9 cellular contexts compared by ENCODE assay signal in genomic region chr7:37201003-37201875, GRCh38.
DNase-seq lines count a peak whose midpoint lies in the region; ATAC-seq and TF ChIP-seq lines count a peak whose summit lies in the region.
"Had no signal": no experiment of that assay in that cellular context is flagged by ENCODE, and none has a peak within 500 bp of the region (broad histone marks: within the 10 kb centered on the region; RNA-seq: fewer than 3 reads in every experiment).

No MANE protein-coding gene starts in this region.

- no peak overlapping the region for H3K27ac ChIP-seq in CD8-positive, alpha-beta memory T cell (ENCODE audit: low read depth, low read length)
- H3K27ac ChIP-seq in brain microvascular endothelial cell (no peak overlapping the region), iPS DF 6.9 (ENCODE audit: low read length) (no peak overlapping the region)
- H3K27ac ChIP-seq: SK-N-MC had no signal

- no peaks in the 10 kb centered on the region for H3K9me3 ChIP-seq in CD8-positive, alpha-beta memory T cell (ENCODE audit: low read length)
- H3K9me3 ChIP-seq in iPS DF 6.9 (ENCODE audit: control insufficient read depth, insufficient read depth, low read length): no peaks in the 10 kb centered on the region

- H3K4me3 Mint-ChIP-seq in CD8-positive, alpha-beta memory T cell: no peak overlapping the region

- H3K36me3 ChIP-seq in CD8-positive, alpha-beta memory T cell (ENCODE audit: insufficient read depth, low read length): peaks cover 9% of the 10 kb centered on the region
- H3K36me3 ChIP-seq in brain microvascular endothelial cell (replicated peaks) (no peaks in the 10 kb centered on the region), iPS DF 6.9 (ENCODE audit: control insufficient read depth, insufficient read depth, low read length) (no peaks in the 10 kb centered on the region)

- H3K27me3 ChIP-seq in CD8-positive, alpha-beta memory T cell (ENCODE audit: insufficient read depth, low read length, poor library complexity, severe bottlenecking): no peaks in the 10 kb centered on the region
- H3K27me3 ChIP-seq in brain microvascular endothelial cell (replicated peaks) (no peaks in the 10 kb centered on the region), iPS DF 6.9 (ENCODE audit: control insufficient read depth, insufficient read depth, low read length) (no peaks in the 10 kb centered on the region)

- no CpG with 5 or more reads among the region's 6 CpGs for WGBS in iPS DF 6.9 (ENCODE audit: insufficient coverage, insufficient read length)

- no peaks in the 10 kb centered on the region for H3K9me3 Mint-ChIP-seq in CD8-positive, alpha-beta memory T cell

- H3K4me1 ChIP-seq in CD8-positive, alpha-beta memory T cell (ENCODE audit: insufficient read depth, low read length): no peaks in the 10 kb centered on the region
- H3K4me1 ChIP-seq in iPS DF 6.9 (ENCODE audit: control insufficient read depth, insufficient read depth, low read length): no peaks in the 10 kb centered on the region; the same call in 1 of the 2 replicates

- H3K4me3 ChIP-seq in CD8-positive, alpha-beta memory T cell (ENCODE audit: low read length): no peak overlapping the region
- H3K4me3 ChIP-seq in brain microvascular endothelial cell (ENCODE audit: low read depth, low read length) (no peak overlapping the region), iPS DF 6.9 (ENCODE audit: low read length) (no peak overlapping the region), skeletal muscle cell (ENCODE audit: low read depth, low read length) (no peak overlapping the region)
- H3K4me3 ChIP-seq: SK-N-MC had no signal

- peak; percentile 13 to 54 (median 18) for DNase-seq in CD8-positive, alpha-beta memory T cell
- DNase-seq in NCI-H1694 (lab: John Stamatoyannopoulos, UW) (peak; percentile 72), T-helper 9 cell (peak; percentile 21), brain microvascular endothelial cell (peak; percentile 82), iPS DF 6.9 (ENCODE audit: low read depth, low spot score) (peak; percentile 78), skeletal muscle cell (ENCODE audit: low read depth) (peak; percentile 39)

- H3K4me1 Mint-ChIP-seq in CD8-positive, alpha-beta memory T cell: peaks cover 5 to 10% (median 7%) of the 10 kb centered on the region in 3 donors

- TF ChIP-seq CTCF in brain microvascular endothelial cell (IDR thresholded peaks at IDR 0.05; ENCODE audit: low read depth, low read length, missing control alignments): peak; percentile 91

- H3K27ac Mint-ChIP-seq in CD8-positive, alpha-beta memory T cell: peak overlapping the region in 5 of 8 donors; percentile 6 to 93 (median 30)

- CTCF ChIA-PET in CD8-positive, alpha-beta memory T cell (lab: Charles Lee): interaction anchor here (0.7 to 7.5 kb wide), 13 partner anchors 19 to 784 kb away, joined by 3 to 87 read pairs (median 3); no protein-coding TSS in a partner anchor

- POLR2A ChIA-PET in CD8-positive, alpha-beta memory T cell (lab: Charles Lee): no interaction called here

- no peaks in the 10 kb centered on the region for H3K27me3 Mint-ChIP-seq in CD8-positive, alpha-beta memory T cell

- in situ Hi-C loops in brain microvascular endothelial cell (cut with HindIII; ENCODE audit: low pct_ligation_motif_present, low sequenced_read_pairs): no loop called here

- peak; percentile 65 for ATAC-seq in GM21723 (IDR thresholded peaks at IDR 0.05; ENCODE audit: unreplicated experiment)
- no peak for ATAC-seq in GM21381 (IDR thresholded peaks at IDR 0.05; ENCODE audit: unreplicated experiment)

- peaks cover 6 to 79% (median 13%) of the 10 kb centered on the region in 3 donors for H3K36me3 Mint-ChIP-seq in CD8-positive, alpha-beta memory T cell

Comparison
In these comparisons a context has a peak if more than half of its experiments do, and no peak if none do; other contexts are left out.
1. DNase-seq: peak in every context shown above with its lines; median percentile 82 in brain microvascular endothelial cell; 78 in iPS DF 6.9; 72 in NCI-H1694; 39 in skeletal muscle cell; 21 in T-helper 9 cell; 18 in CD8-positive, alpha-beta memory T cell.